ENCODE assay signal across 9 cellular contexts in genomic region chr5:132007399-132008162, GRCh38. TPM values are rescaled to one million over a fixed set of nuclear protein-coding genes. Genes with fewer than 3 reads are reported as not detected.
A peak's percentile ranks its signal among the peaks of the same experiment; 100 is the strongest.
DNase-seq lines count a peak whose midpoint lies in the region; ATAC-seq and TF ChIP-seq lines count a peak whose summit lies in the region.
"Had no signal": no experiment of that assay in that cellular context is flagged by ENCODE, and none has a peak within 500 bp of the region (broad histone marks: within the 10 kb centered on the region; RNA-seq: fewer than 3 reads in every experiment).

No MANE protein-coding gene starts in this region.

- H3K79me2 ChIP-seq in HCT116 (ENCODE audit: insufficient read depth, low read length), result no peaks in the 10 kb centered on the region

- RAD21 ChIA-PET in HCT116 (lab: Charles Lee; ENCODE audit: low non-redundant PET in 1 of 2, low total read pairs in 2 of 2, uncharacterized antibody in 2 of 2, unreplicated experiment in 2 of 2), result interaction anchor here (0.8 to 1.4 kb wide), 8 partner anchors 56 to 584 kb away, joined by 3 to 13 read pairs (median 6); partner anchors contain the start of gene FNIP1 (in 1 of the 2)

- ATAC-seq in HCT116 (peak; percentile 84), HG02973 (IDR thresholded peaks at IDR 0.05; ENCODE audit: unreplicated experiment) (no peak)

- TF ChIP-seq CTCF in GM10248 (IDR thresholded peaks at IDR 0.05; ENCODE audit: control extremely low read depth, extremely low read depth, low read depth, missing control alignments) (peak; percentile 62), HCT116 (IDR thresholded peaks at IDR 0.05 in 2 of 3, conservative IDR thresholded peaks at IDR 0.05 in 1 of 3; ENCODE audit: borderline replicate concordance in 1 of 3, insufficient read depth in 1 of 3, low read depth in 2 of 3, low read length in 2 of 3) (peak; percentile 74 to 88 (median 74)), cardiac muscle cell (IDR thresholded peaks at IDR 0.05; ENCODE audit: low read depth, low read length) (peak; percentile 75), prostate gland (IDR thresholded peaks at IDR 0.05) (peak; percentile 45 to 85 (median 80))

- TF ChIP-seq POLR2A in HCT116 (IDR thresholded peaks at IDR 0.05; ENCODE audit: borderline replicate concordance, extremely low read depth, insufficient read depth, insufficient read length), result no peak
- no peak for TF ChIP-seq POLR2A in prostate gland (IDR thresholded peaks at IDR 0.05)

- H3K9me3 ChIP-seq in HCT116 (ENCODE audit: control insufficient read depth in 1 of 2, insufficient read depth in 1 of 2, low read depth in 1 of 2, low read length in 2 of 2) (no peaks in the 10 kb centered on the region), cardiac muscle cell (ENCODE audit: low read depth) (no peaks in the 10 kb centered on the region), prostate gland (no peaks in the 10 kb centered on the region)

- no peak overlapping the region for H3K4me2 ChIP-seq in HCT116 (ENCODE audit: low read length)

- H4K20me1 ChIP-seq in HCT116 (ENCODE audit: insufficient read depth), result no peaks in the 10 kb centered on the region

- CTCF ChIA-PET in GM10248 (lab: Yijun Ruan, JAX), result interaction anchor here (0.7 to 9.2 kb wide), 49 partner anchors 10 to 1136 kb away, joined by 3 to 191 read pairs (median 4); partner anchors contain the start of gene FNIP1
- CTCF ChIA-PET in HCT116 (lab: Charles Lee), result interaction anchor here (0.8 to 4.9 kb wide), 11 partner anchors 10 to 589 kb away, joined by 3 to 70 read pairs (median 5); no protein-coding TSS in a partner anchor

- WGBS in prostate gland, result 60% methylated on average over 2 of the region's 2 CpGs

- H3K4me1 ChIP-seq in HCT116 (ENCODE audit: control insufficient read depth in 1 of 2, insufficient read depth in 2 of 2, low read length in 2 of 2), result peaks cover 0 to 7% of the 10 kb centered on the region in 2 experiments; a peak in 2 of 4 replicates
- H3K4me1 ChIP-seq in cardiac muscle cell (ENCODE audit: low read depth), result peaks cover under 1% of the 10 kb centered on the region
- no peaks in the 10 kb centered on the region for H3K4me1 ChIP-seq in prostate gland (replicated peaks)

- intact Hi-C loops in HCT116 (cut with micrococcal nuclease), result loop anchor here (1.0 kb wide), 3 partner anchors 196 to 584 kb away; no protein-coding TSS in a partner anchor
- intact Hi-C loops in prostate gland (cut with DNase I), result loop anchor here (1.0 to 10.0 kb wide), 3 partner anchors 195 to 583 kb away; no protein-coding TSS in a partner anchor

- no peaks in the 10 kb centered on the region for H3K9me2 ChIP-seq in HCT116 (ENCODE audit: insufficient read depth)

- POLR2A ChIA-PET in GM10248 (lab: Yijun Ruan, JAX), result no interaction called here
- POLR2A ChIA-PET in HCT116 (lab: Charles Lee), result no interaction called here

- no peak overlapping the region for H3K9ac ChIP-seq in HCT116 (ENCODE audit: low read length)

- H3K27me3 ChIP-seq in HCT116 (ENCODE audit: insufficient read depth, low read length) (no peaks in the 10 kb centered on the region), cardiac muscle cell (peaks cover 46% of the 10 kb centered on the region), prostate gland (replicated peaks; ENCODE audit: insufficient read depth) (no peaks in the 10 kb centered on the region)

- peak; percentile 95 for TF ChIP-seq RAD21 in HCT116 (IDR thresholded peaks at IDR 0.05; ENCODE audit: low read depth)

- no peak overlapping the region for H2AFZ ChIP-seq in HCT116 (ENCODE audit: low read depth, low read length, poor library complexity, severe bottlenecking)

- no peaks in the 10 kb centered on the region for H3K36me3 ChIP-seq in HCT116 (ENCODE audit: control insufficient read depth in 1 of 2, insufficient read depth in 2 of 2, low read length in 2 of 2)
- no peaks in the 10 kb centered on the region for H3K36me3 ChIP-seq in cardiac muscle cell
- no peaks in the 10 kb centered on the region for H3K36me3 ChIP-seq in prostate gland

- DNase-seq in GM10248 (ENCODE audit: extremely low spot score), result peak; percentile 75
- peak; percentile 72 for DNase-seq in HCT116 (ENCODE audit: low read depth, low spot score)
- peak; percentile 35 for DNase-seq in NCI-H1048 (lab: John Stamatoyannopoulos, UW)
- peak; percentile 87 for DNase-seq in SW480 (ENCODE audit: low spot score)
- peak; percentile 34 for DNase-seq in activated naive CD8-positive, alpha-beta T cell treated with anti-CD3 and anti-CD28 coated beads, Interleukin-2, amount 50 U/mL, for 16 hours (ENCODE audit: low read depth, low spot score)
- DNase-seq in cardiac muscle cell (ENCODE audit: low read depth in 1 of 2, low spot score in 1 of 2), result peak; percentile 89 to 92
- DNase-seq in prostate gland (ENCODE audit: low spot score), result peak; percentile 77

- BruUV-seq in HCT116 (replicated peaks; lab: Mats Ljungman, UMichigan), result no TSS peak

- no peak overlapping the region for H3K4me3 ChIP-seq in HCT116 (replicated peaks in 1 of 2; ENCODE audit: low read depth in 1 of 2, low read length in 2 of 2)
- no peak overlapping the region for H3K4me3 ChIP-seq in cardiac muscle cell
- no peak overlapping the region for H3K4me3 ChIP-seq in prostate gland
- H3K4me3 ChIP-seq: skin epidermis had no signal

- H3K27ac ChIP-seq in HCT116 (ENCODE audit: low read depth, low read length) (no peak overlapping the region), cardiac muscle cell (no peak overlapping the region), prostate gland (no peak overlapping the region)
- H3K27ac ChIP-seq: skin epidermis had no signal

TF ChIP-seq in HCT116, 20 proteins besides CTCF, POLR2A, EP300 and RAD21:
- TF ChIP-seq CBX3 (IDR thresholded peaks at IDR 0.05; ENCODE audit: low read depth) (no peak), EZH2 (IDR thresholded peaks at IDR 0.05) (no peak), SP1 (IDR thresholded peaks at IDR 0.05; ENCODE audit: low read depth) (no peak), YY1 (IDR thresholded peaks at IDR 0.05; ENCODE audit: extremely low read depth, insufficient replicate concordance, low read depth, low read length) (no peak), ZNF274 (IDR thresholded peaks at IDR 0.05; ENCODE audit: low read depth, low read length) (no peak), FOSL1 (IDR thresholded peaks at IDR 0.05; ENCODE audit: low read depth) (no peak)
TF ChIP-seq in HCT116: peak in this region for 0.

RNA-seq across cellular contexts. Expression of gene ACSL6, which starts 3.9 kb away (rescaled TPM):
- 2.3 TPM for total RNA-seq in HCT116 (2021; ENCODE audit: unreplicated experiment)
- polyA plus RNA-seq in HCT116 (2012), result 0.36 and 1.1 TPM in 2 replicates
- total RNA-seq in cardiac muscle cell, result 0.18 and 0.56 TPM in 2 replicates
- 0.48 TPM in 1 of 2 replicates, not detected in the other for polyA plus RNA-seq in cardiac muscle cell
- 1 to 10 TPM in 1 of 2 donors, under 1 TPM in 1; 0.23 to 7.9 TPM for total RNA-seq in prostate gland

RNA-seq across cellular contexts. Expression of gene IL3, which starts 52.9 kb away (rescaled TPM):
- not detected for total RNA-seq in HCT116 (2021; ENCODE audit: unreplicated experiment)
- not detected in 2 replicates for polyA plus RNA-seq in HCT116 (2012)
- total RNA-seq in cardiac muscle cell, result not detected in 2 replicates
- polyA plus RNA-seq in cardiac muscle cell, result not detected in 2 replicates
- not detected for total RNA-seq in prostate gland

Comparison
In these comparisons a context has a peak if more than half of its experiments do, and no peak if none do; other contexts are left out.
1. DNase-seq: peak in every context shown above with its lines; median percentile 90 in cardiac muscle cell; 87 in SW480; 77 in prostate gland; 75 in GM10248; 72 in HCT116; 35 in NCI-H1048; 34 in activated naive CD8-positive, alpha-beta T cell treated with anti-CD3 and anti-CD28 coated beads, Interleukin-2, amount 50 U/mL, for 16 hours.